25 cellular contexts compared by ENCODE assay signal in genomic region chr12:71356569-71356968, GRCh38.
"Had no signal": no experiment of that assay in that cellular context is flagged by ENCODE, and none has a peak within 500 bp of the region (broad histone marks: within the 10 kb centered on the region; RNA-seq: fewer than 3 reads in every experiment).

No MANE protein-coding gene starts in this region.

- H3K4me3 Mint-ChIP-seq: endodermal cell; naive thymus-derived CD4-positive, alpha-beta T cell; nephron; stimulated activated memory B cell treated with anti-CD40 and anti-IgM and Interleukin-4, amounts not matched to agents 10 μg/mL and 1 μg/mL and 100 μg/mL, for 72 hours; type B pancreatic cell had no signal

- H3K36me3 Mint-ChIP-seq: naive thymus-derived CD4-positive, alpha-beta T cell; stimulated activated memory B cell treated with anti-CD40 and anti-IgM and Interleukin-4, amounts not matched to agents 10 μg/mL and 1 μg/mL and 100 μg/mL, for 72 hours; type B pancreatic cell had no signal

- H3K9me3 ChIP-seq: gastrocnemius medialis, prostate gland, testis had no signal

- DNase-seq: dorsolateral prefrontal cortex; effector CD4-positive, alpha-beta T cell; endodermal cell; gastrocnemius medialis; head of caudate nucleus; left cardiac atrium; left lung; mesendoderm; midbrain; naive thymus-derived CD4-positive, alpha-beta T cell; nucleus accumbens; sigmoid colon; spleen; stimulated activated CD4-positive, alpha-beta T cell treated with anti-CD3 and anti-CD28 coated beads, Interleukin-4, amount 100 ng/mL, for 4 hours; stimulated activated naive CD8-positive, alpha-beta T cell treated with anti-CD3 and anti-CD28 coated beads, Interleukin-15, Interleukin-2, amounts not matched to agents 100 U/mL and 50 U/mL, for 24 hours; substantia nigra; testis; tibial artery had no signal

- H3K27me3 ChIP-seq: esophagus muscularis mucosa, gastrocnemius medialis, left lung, right atrium auricular region, sigmoid colon, spleen, testis, tibial artery had no signal

- H3K4me1 Mint-ChIP-seq: endodermal cell; naive thymus-derived CD4-positive, alpha-beta T cell; nephron; stimulated activated memory B cell treated with anti-CD40 and anti-IgM and Interleukin-4, amounts not matched to agents 10 μg/mL and 1 μg/mL and 100 μg/mL, for 72 hours had no signal

- H3K4me3 ChIP-seq: dorsolateral prefrontal cortex, esophagus muscularis mucosa, gastrocnemius medialis, left lung, prostate gland, right atrium auricular region, sigmoid colon, spleen, testis, tibial artery had no signal

- ATAC-seq: gastrocnemius medialis; left cardiac atrium; left lung; naive thymus-derived CD4-positive, alpha-beta T cell; stimulated activated memory B cell treated with anti-CD40 and anti-IgM and Interleukin-4, amounts not matched to agents 10 μg/mL and 1 μg/mL and 100 μg/mL, for 72 hours; stimulated activated naive CD8-positive, alpha-beta T cell treated with anti-CD3 and anti-CD28 coated beads, Interleukin-15, Interleukin-2, amounts not matched to agents 100 U/mL and 50 U/mL, for 24 hours had no signal

- H3K27ac ChIP-seq: dorsolateral prefrontal cortex, esophagus muscularis mucosa, gastrocnemius medialis, left lung, prostate gland, right atrium auricular region, sigmoid colon, spleen, testis, tibial artery had no signal

- H3K27ac Mint-ChIP-seq: endodermal cell; naive thymus-derived CD4-positive, alpha-beta T cell; nephron; stimulated activated memory B cell treated with anti-CD40 and anti-IgM and Interleukin-4, amounts not matched to agents 10 μg/mL and 1 μg/mL and 100 μg/mL, for 72 hours; type B pancreatic cell had no signal

- H3K36me3 ChIP-seq: esophagus muscularis mucosa, gastrocnemius medialis, left lung, prostate gland, right atrium auricular region, sigmoid colon, spleen, tibial artery had no signal

- FAIRE-seq: endothelial cell of umbilical vein had no signal

- H3K27me3 Mint-ChIP-seq: stimulated activated memory B cell treated with anti-CD40 and anti-IgM and Interleukin-4, amounts not matched to agents 10 μg/mL and 1 μg/mL and 100 μg/mL, for 72 hours; type B pancreatic cell had no signal

- H3K4me1 ChIP-seq: esophagus muscularis mucosa, gastrocnemius medialis, left lung, prostate gland, right atrium auricular region, sigmoid colon, spleen, testis, tibial artery had no signal
